ENCODE assay signal across 9 cellular contexts in the genomic region with DNA sequence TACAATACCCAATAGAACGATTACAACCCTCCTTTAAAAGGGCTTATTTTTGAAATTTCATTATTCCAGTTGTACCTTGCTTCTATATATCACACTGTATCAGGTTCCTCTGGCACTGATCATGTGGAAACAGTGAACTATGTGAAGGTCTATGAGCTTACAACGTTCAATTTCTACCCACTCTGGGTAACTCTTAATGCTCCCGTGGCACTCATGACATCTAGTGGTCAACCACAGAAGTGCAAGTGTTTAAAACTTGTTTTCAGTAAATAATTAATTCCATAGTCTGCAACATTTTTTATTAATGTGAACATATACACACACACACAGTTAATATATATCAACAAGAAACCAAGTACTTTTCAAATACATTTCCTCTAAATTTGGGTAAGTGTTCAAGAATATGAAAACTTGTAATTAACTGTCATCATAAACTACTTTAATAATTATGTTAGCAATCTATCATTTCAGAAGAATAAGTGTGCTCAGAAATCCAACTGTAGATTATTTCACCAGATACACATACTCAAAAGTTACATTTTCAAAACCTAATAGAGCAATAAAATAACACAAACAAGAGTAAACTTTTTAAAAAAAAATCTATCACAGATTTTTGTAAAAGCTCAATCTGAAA.
DNase-seq lines count a peak whose midpoint lies in the region; ATAC-seq and TF ChIP-seq lines count a peak whose summit lies in the region.
"Had no signal": no experiment of that assay in that cellular context is flagged by ENCODE, and none has a peak within 500 bp of the region (broad histone marks: within the 10 kb centered on the region; RNA-seq: fewer than 3 reads in every experiment).

No MANE protein-coding gene starts in this region.

- no peaks in the 10 kb centered on the region for H3K27me3 ChIP-seq in CD8-positive, alpha-beta memory T cell (ENCODE audit: insufficient read depth, low read length, poor library complexity, severe bottlenecking)
- no peaks in the 10 kb centered on the region for H3K27me3 ChIP-seq in SU-DHL-6 (ENCODE audit: low read length)
- H3K27me3 ChIP-seq in colonic mucosa = no peaks in the 10 kb centered on the region
- H3K27me3 ChIP-seq in liver (ENCODE audit: control insufficient read depth in 4 of 4, insufficient read depth in 4 of 4, low read length in 3 of 4) = no peaks in the 10 kb centered on the region

- TF ChIP-seq CTCF in SU-DHL-6 (IDR thresholded peaks at IDR 0.05; ENCODE audit: insufficient read depth, low read length, poor library complexity, severe bottlenecking) = peak; percentile 74
- peak; percentile 92 for TF ChIP-seq CTCF in colonic mucosa (IDR thresholded peaks at IDR 0.05)
- peak; percentile 91 for TF ChIP-seq CTCF in liver (IDR thresholded peaks at IDR 0.05; ENCODE audit: low read depth, low read length, missing input control)

- H3K9ac ChIP-seq in SU-DHL-6 (ENCODE audit: low read length) (no peak overlapping the region), colonic mucosa (ENCODE audit: low read depth in 2 of 2, low read length in 2 of 2) (no peak overlapping the region), liver (ENCODE audit: low read depth in 1 of 2, low read length in 2 of 2) (no peak overlapping the region)

- peaks cover 12% of the 10 kb centered on the region for H3K4me1 ChIP-seq in CD8-positive, alpha-beta memory T cell (ENCODE audit: insufficient read depth, low read length)
- H3K4me1 ChIP-seq in colonic mucosa = no peaks in the 10 kb centered on the region
- H3K4me1 ChIP-seq in liver (ENCODE audit: control insufficient read depth in 4 of 4, insufficient read depth in 4 of 4, low read length in 3 of 4) = no peaks in the 10 kb centered on the region
- H3K4me1 ChIP-seq: SJSA1 had no signal

- no peak overlapping the region for H3K27ac Mint-ChIP-seq in CD8-positive, alpha-beta memory T cell

- POLR2A ChIA-PET in CD8-positive, alpha-beta memory T cell (lab: Charles Lee) = interaction anchor here (0.6 to 1.0 kb wide), 2 partner anchors 10 to 500 kb away, joined by 3 to 5 read pairs; no protein-coding TSS in a partner anchor

- no peaks in the 10 kb centered on the region for H3K36me3 ChIP-seq in CD8-positive, alpha-beta memory T cell (ENCODE audit: insufficient read depth, low read length)
- H3K36me3 ChIP-seq in SU-DHL-6 (ENCODE audit: low read length) (no peaks in the 10 kb centered on the region), colonic mucosa (no peaks in the 10 kb centered on the region), liver (ENCODE audit: control insufficient read depth in 4 of 4, insufficient read depth in 3 of 4, low read depth in 1 of 4, low read length in 3 of 4) (no peaks in the 10 kb centered on the region)
- H3K36me3 ChIP-seq: SJSA1 had no signal

- H3K4me1 Mint-ChIP-seq in CD8-positive, alpha-beta memory T cell = peaks cover 19 to 39% (median 27%) of the 10 kb centered on the region in 3 donors

- no peaks in the 10 kb centered on the region for H3F3A ChIP-seq in SU-DHL-6 (ENCODE audit: insufficient read depth)

- ATAC-seq in GM19043 (IDR thresholded peaks at IDR 0.05; ENCODE audit: low read depth, unreplicated experiment) (peak; percentile 61), GM21723 (IDR thresholded peaks at IDR 0.05; ENCODE audit: unreplicated experiment) (no peak)

- peak; percentile 96 to 98 for TF ChIP-seq RAD21 in liver (IDR thresholded peaks at IDR 0.05)

- peaks cover 2 to 5% (median 4%) of the 10 kb centered on the region in 5 donors for H3K9me3 Mint-ChIP-seq in CD8-positive, alpha-beta memory T cell

- no peak overlapping the region for H3K4me2 ChIP-seq in SU-DHL-6 (ENCODE audit: low read depth, low read length, poor library complexity, severe bottlenecking)

- no peaks in the 10 kb centered on the region for H4K20me1 ChIP-seq in SU-DHL-6 (ENCODE audit: low read depth, low read length)

- no peaks in the 10 kb centered on the region for H3K9me3 ChIP-seq in CD8-positive, alpha-beta memory T cell (ENCODE audit: low read length)
- H3K9me3 ChIP-seq in SU-DHL-6 (ENCODE audit: insufficient read depth, low read length) (no peaks in the 10 kb centered on the region), colonic mucosa (no peaks in the 10 kb centered on the region), liver (ENCODE audit: control insufficient read depth in 4 of 4, low read length in 3 of 4) (no peaks in the 10 kb centered on the region)
- H3K9me3 ChIP-seq: SJSA1 had no signal

- intact Hi-C loops in colonic mucosa (cut with DNase I) = loop anchor here (10.0 kb wide), 1 partner anchor 497 kb away; a partner anchor contains a TSS

- H3K27me3 Mint-ChIP-seq in CD8-positive, alpha-beta memory T cell = no peaks in the 10 kb centered on the region

- H3K79me2 ChIP-seq in SU-DHL-6 (ENCODE audit: insufficient read depth, low read length) = no peaks in the 10 kb centered on the region

- peaks cover 8 to 21% (median 9%) of the 10 kb centered on the region in 3 donors for H3K36me3 Mint-ChIP-seq in CD8-positive, alpha-beta memory T cell

- no peaks in the 10 kb centered on the region for H3K9me2 ChIP-seq in SU-DHL-6 (replicated peaks; ENCODE audit: insufficient read depth, low read length)

- no peak overlapping the region for H2AFZ ChIP-seq in SU-DHL-6 (ENCODE audit: low read depth, low read length, severe bottlenecking)

- H3K4me3 Mint-ChIP-seq in CD8-positive, alpha-beta memory T cell = no peak overlapping the region

- no peak overlapping the region for H3K27ac ChIP-seq in CD8-positive, alpha-beta memory T cell (ENCODE audit: low read depth, low read length)
- H3K27ac ChIP-seq in SU-DHL-6 (ENCODE audit: low read depth, low read length) (no peak overlapping the region), colonic mucosa (no peak overlapping the region), liver (ENCODE audit: low read depth in 1 of 2, low read length in 2 of 2) (no peak overlapping the region)
- H3K27ac ChIP-seq: SJSA1 had no signal

- CTCF ChIA-PET in CD8-positive, alpha-beta memory T cell (lab: Charles Lee) = interaction anchor here (0.5 to 1.9 kb wide), 18 partner anchors 10 to 795 kb away, joined by 3 to 8 read pairs (median 4); a partner anchor contains a TSS

- DNase-seq in CD8-positive, alpha-beta memory T cell = peak in 4 of 5 donors; percentile 12 to 54 (median 28)
- DNase-seq in LHCN-M2 (ENCODE audit: low read depth) (peak; percentile 58), colonic mucosa (no peak), stromal cell of bone marrow (ENCODE audit: low read depth) (peak; percentile 30)

- WGBS in liver = 14% methylated on average over 3 of the region's 3 CpGs

- H3K4me3 ChIP-seq in CD8-positive, alpha-beta memory T cell (ENCODE audit: low read length) = no peak overlapping the region
- H3K4me3 ChIP-seq in SU-DHL-6 (ENCODE audit: insufficient read depth, low read length, poor library complexity, severe bottlenecking) (no peak overlapping the region), colonic mucosa (no peak overlapping the region), liver (ENCODE audit: low read depth in 1 of 3, low read length in 3 of 3) (no peak overlapping the region)
- H3K4me3 ChIP-seq: SJSA1 had no signal

TF ChIP-seq in liver, 16 proteins besides CTCF, POLR2A, EP300 and RAD21:
- TF ChIP-seq HNF4A (conservative IDR thresholded peaks at IDR 0.05) (no peak), FOXA2 (IDR thresholded peaks at IDR 0.05) (no peak), JUND (IDR thresholded peaks at IDR 0.05) (no peak)
- TF ChIP-seq, protein P1, sequence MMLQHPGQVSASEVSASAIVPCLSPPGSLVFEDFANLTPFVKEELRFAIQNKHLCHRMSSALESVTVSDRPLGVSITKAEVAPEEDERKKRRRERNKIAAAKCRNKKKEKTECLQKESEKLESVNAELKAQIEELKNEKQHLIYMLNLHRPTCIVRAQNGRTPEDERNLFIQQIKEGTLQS (IDR thresholded peaks at IDR 0.05) = peak; percentile 9
